In genomic region chr2:88671786-88672427, GRCh38 we compare ENCODE assay signal across 8 cellular contexts. TPM values are rescaled to one million over a fixed set of nuclear protein-coding genes. Genes with fewer than 3 reads are reported as not detected.
DNase-seq lines count a peak whose midpoint lies in the region; ATAC-seq and TF ChIP-seq lines count a peak whose summit lies in the region.

No MANE protein-coding gene starts in this region.

- no peak overlapping the region for H3K4me3 Mint-ChIP-seq in stimulated activated naive CD8-positive, alpha-beta T cell treated with anti-CD3 and anti-CD28 coated beads, Interleukin-15, amount 100 ng/mL, for 72 hours

- H3K27me3 Mint-ChIP-seq in stimulated activated naive CD8-positive, alpha-beta T cell treated with anti-CD3 and anti-CD28 coated beads, Interleukin-15, amount 100 ng/mL, for 72 hours, result peaks cover 7% of the 10 kb centered on the region

- H3K4me3 ChIP-seq in astrocyte of the cerebellum (ENCODE audit: low read depth, low read length), result no peak overlapping the region

- H3K9me3 Mint-ChIP-seq in stimulated activated naive CD8-positive, alpha-beta T cell treated with anti-CD3 and anti-CD28 coated beads, Interleukin-15, amount 100 ng/mL, for 72 hours, result no peaks in the 10 kb centered on the region

- H3K4me1 Mint-ChIP-seq in stimulated activated naive CD8-positive, alpha-beta T cell treated with anti-CD3 and anti-CD28 coated beads, Interleukin-15, amount 100 ng/mL, for 72 hours, result no peaks in the 10 kb centered on the region

- TF ChIP-seq CTCF in astrocyte of the cerebellum (IDR thresholded peaks at IDR 0.05; ENCODE audit: low read depth, low read length, missing control alignments), result peak; percentile 85

- ATAC-seq in HG02588 (IDR thresholded peaks at IDR 0.05; ENCODE audit: unreplicated experiment), result peak; percentile 57
- ATAC-seq in stimulated activated naive CD8-positive, alpha-beta T cell treated with anti-CD3 and anti-CD28 coated beads, Interleukin-15, amount 100 ng/mL, for 72 hours, result peak; percentile 42

- in situ Hi-C loops in astrocyte of the cerebellum (cut with HindIII; ENCODE audit: low sequenced_read_pairs), result loop anchor here (5.0 kb wide), 1 partner anchor 95 kb away; no protein-coding TSS in a partner anchor

- DNase-seq in SIG-M5 treated with dmso at 0.1 percent for 504 hours (lab: John Stamatoyannopoulos, UW; ENCODE audit: unreplicated experiment) (peak; percentile 72), SIG-M5 (lab: John Stamatoyannopoulos, UW) (no peak), NCI-H460 (ENCODE audit: extremely low read depth, low read depth) (peak; percentile 37), astrocyte of the cerebellum (ENCODE audit: low read depth) (peak; percentile 24), iPS-NIHi7 (ENCODE audit: extremely low spot score) (peak; percentile 69), activated gamma-delta T cell (lab: John Stamatoyannopoulos, UW) (no peak)
- peak in 1 of 2 donors; percentile 13 for DNase-seq in stimulated activated naive CD8-positive, alpha-beta T cell treated with anti-CD3 and anti-CD28 coated beads, Interleukin-15, amount 100 ng/mL, for 72 hours

- H3K27ac Mint-ChIP-seq in stimulated activated naive CD8-positive, alpha-beta T cell treated with anti-CD3 and anti-CD28 coated beads, Interleukin-15, amount 100 ng/mL, for 72 hours, result peak overlapping the region in 1 of 2 donors; percentile 80

RNA-seq across cellular contexts. Expression of gene RPIA, which starts 19.6 kb away (rescaled TPM):
- total RNA-seq in NCI-H460 (2014; rRNA removed; shearing (Covaris generic)), result 13.4 and 13.6 TPM in 2 replicates
- 12.3 and 17.9 TPM in 2 replicates for polyA plus RNA-seq in NCI-H460 (2014; cell fraction: nucleus; rRNA removed)

RNA-seq across cellular contexts. Expression of gene EIF2AK3, which starts 44.6 kb away (rescaled TPM):
- 12.1 and 14.3 TPM in 2 replicates for total RNA-seq in NCI-H460 (2014; rRNA removed; shearing (Covaris generic))
- 6.3 and 15.1 TPM in 2 replicates for polyA plus RNA-seq in NCI-H460 (2014; cell fraction: nucleus; rRNA removed)

Comparison
In these comparisons a context has a peak if more than half of its experiments do, and no peak if none do; other contexts are left out.
1. DNase-seq: peak in SIG-M5 treated with dmso at 0.1 percent for 504 hours (single experiment), NCI-H460 (single experiment), astrocyte of the cerebellum (single experiment) and iPS-NIHi7 (single experiment); none in SIG-M5 (single experiment) and activated gamma-delta T cell (single experiment).